Comparison of ENCODE assay signal across 8 cellular contexts in genomic region chr4:189917161-189917891, GRCh38.
"Had no signal": no experiment of that assay in that cellular context is flagged by ENCODE, and none has a peak within 500 bp of the region (broad histone marks: within the 10 kb centered on the region; RNA-seq: fewer than 3 reads in every experiment).

No MANE protein-coding gene starts in this region.

- DNase-seq: GM23248, GOT3, H7, H9, HCEC 1CT, HFFc6 had no signal

- H2AFZ ChIP-seq: GM23248, GM23338 had no signal

- H3K4me3 ChIP-seq: GM23248, GM23338, HAP-1 had no signal

- H3K4me1 ChIP-seq: HAP-1 had no signal

- H3K27ac ChIP-seq: GM23248 had no signal

- H3K9me3 ChIP-seq: HAP-1 had no signal

- H3K9ac ChIP-seq: GM23248 had no signal

- H3K36me3 ChIP-seq: HAP-1 had no signal

- H3K4me1 Mint-ChIP-seq: GM23338, H9 had no signal

- H3K4me2 ChIP-seq: GM23338 had no signal

- H3K27ac Mint-ChIP-seq: GM23338, H9, HFFc6 had no signal

- H3K4me3 Mint-ChIP-seq: GM23338, H9, HFFc6 had no signal
